ENCODE assay signal across 20 cellular contexts in genomic region chr2:20120569-20121416, GRCh38.
DNase-seq lines count a peak whose midpoint lies in the region; ATAC-seq, FAIRE-seq and TF ChIP-seq lines count a peak whose summit lies in the region.
"Had no signal": no experiment of that assay in that cellular context is flagged by ENCODE, and none has a peak within 500 bp of the region (broad histone marks: within the 10 kb centered on the region; RNA-seq: fewer than 3 reads in every experiment).

No MANE protein-coding gene starts in this region.

- no peaks in the 10 kb centered on the region for H3K36me3 ChIP-seq in HepG2 (replicated peaks in 1 of 2; ENCODE audit: control insufficient read depth in 1 of 2, insufficient read depth in 2 of 2, low read length in 2 of 2)
- H3K36me3 ChIP-seq in SK-N-SH (replicated peaks in 1 of 2; ENCODE audit: control insufficient read depth in 1 of 2, insufficient read depth in 2 of 2, low read length in 1 of 2) = no peaks in the 10 kb centered on the region
- H3K36me3 ChIP-seq: BLaER1, HAP-1 had no signal

- CTCF ChIA-PET in HepG2 (lab: Yijun Ruan, JAX; ENCODE audit: low intra/inter-chr PET ratio, low total read pairs) = no interaction called here
- CTCF ChIA-PET in SK-N-SH (lab: Yijun Ruan, JAX) = interaction anchor here (0.6 to 2.9 kb wide), 7 partner anchors 14 to 165 kb away, joined by 3 to 13 read pairs (median 3); partner anchors contain the start of gene SDC1

- H3K9ac ChIP-seq in HepG2 (ENCODE audit: insufficient read depth, low read depth, low read length) (no peak overlapping the region), SK-N-SH (no peak overlapping the region)
- H3K9ac ChIP-seq: BLaER1, GM23248 had no signal

- H3K4me3 ChIP-seq in HepG2 (replicated peaks in 1 of 3; ENCODE audit: insufficient read depth in 1 of 3, low read depth in 2 of 3, low read length in 3 of 3) (no peak overlapping the region), SK-N-SH (ENCODE audit: low read depth in 2 of 2, low read length in 1 of 2) (no peak overlapping the region)
- H3K4me3 ChIP-seq: BLaER1, GM23248, HAP-1 had no signal

- no peaks in the 10 kb centered on the region for H3K9me2 ChIP-seq in SK-N-SH

- TF ChIP-seq RAD21 in HepG2 (CRISPR knock-in tag; IDR thresholded peaks at IDR 0.05) (no peak), SK-N-SH (IDR thresholded peaks at IDR 0.05; ENCODE audit: low read length) (no peak)

- no peak overlapping the region for H2AFZ ChIP-seq in HepG2 (ENCODE audit: low read length)
- no peak overlapping the region for H2AFZ ChIP-seq in SK-N-SH (ENCODE audit: low read depth)
- H2AFZ ChIP-seq: GM23248 had no signal

- no peaks in the 10 kb centered on the region for H3F3A ChIP-seq in SK-N-SH (replicated peaks; ENCODE audit: insufficient read depth)

- H3K27me3 ChIP-seq in HepG2 (ENCODE audit: control insufficient read depth in 1 of 2, insufficient read depth in 2 of 2, low read length in 2 of 2) (peaks cover 1 to 19% of the 10 kb centered on the region in 2 experiments; a peak in 3 of 5 replicates), SK-N-SH (ENCODE audit: insufficient read depth) (no peaks in the 10 kb centered on the region)
- H3K27me3 ChIP-seq: BLaER1 had no signal

- TF ChIP-seq EP300 in HepG2 (IDR thresholded peaks at IDR 0.05; ENCODE audit: low read depth in 2 of 2, low read length in 2 of 2) = no peak
- no peak for TF ChIP-seq EP300 in HepG2 (CRISPR knock-in tag; IDR thresholded peaks at IDR 0.05; ENCODE audit: borderline replicate concordance)
- TF ChIP-seq EP300 in SK-N-SH (IDR thresholded peaks at IDR 0.05; ENCODE audit: borderline replicate concordance in 1 of 2, low read depth in 1 of 2, low read length in 1 of 2) = no peak

- no peaks in the 10 kb centered on the region for H3K9me3 Mint-ChIP-seq in stimulated activated effector memory CD8-positive, alpha-beta T cell treated with anti-CD3 and anti-CD28 coated beads, Interleukin-12 subunit alpha, Interleukin-12 subunit beta, amount 100 ng/mL, for 72 hours
- no peaks in the 10 kb centered on the region for H3K9me3 Mint-ChIP-seq in activated naive CD8-positive, alpha-beta T cell treated with anti-CD3 and anti-CD28 coated beads, Interleukin-2, amount 50 U/mL, for 24 hours
- H3K9me3 Mint-ChIP-seq: CD8-positive, alpha-beta T cell had no signal

- intact Hi-C loops in HepG2 (cut with micrococcal nuclease; ENCODE audit: unreplicated experiment) = no loop called here
- intact Hi-C loops in posterior vena cava (cut with DNase I) = no loop called here

- WGBS in HepG2 (ENCODE audit: low lambda C conversion rate) = 60% methylated on average over 10 of the region's 10 CpGs
- 84% methylated on average over 10 of the region's 10 CpGs for WGBS in SK-N-SH (ENCODE audit: low lambda C conversion rate)

- no peak overlapping the region for H3K27ac Mint-ChIP-seq in stimulated activated effector memory CD8-positive, alpha-beta T cell treated with anti-CD3 and anti-CD28 coated beads, Interleukin-12 subunit alpha, Interleukin-12 subunit beta, amount 100 ng/mL, for 72 hours
- H3K27ac Mint-ChIP-seq in activated naive CD8-positive, alpha-beta T cell treated with anti-CD3 and anti-CD28 coated beads, Interleukin-2, amount 50 U/mL, for 24 hours = no peak overlapping the region
- H3K27ac Mint-ChIP-seq: CD8-positive, alpha-beta T cell; IgD-negative memory B cell had no signal

- H3K27me3 Mint-ChIP-seq in activated naive CD8-positive, alpha-beta T cell treated with anti-CD3 and anti-CD28 coated beads, Interleukin-2, amount 50 U/mL, for 24 hours = peaks cover 3% of the 10 kb centered on the region

- TF ChIP-seq POLR2A in HepG2 (IDR thresholded peaks at IDR 0.05; ENCODE audit: insufficient read depth in 1 of 2, low read depth in 2 of 2, low read length in 2 of 2) = no peak

- FAIRE-seq in HepG2 (lab: Jason Lieb, UNC) = no peak
- FAIRE-seq: G401.6, GM12892, GM18507, HTR-8/SVneo had no signal

- H3K4me1 Mint-ChIP-seq in stimulated activated effector memory CD8-positive, alpha-beta T cell treated with anti-CD3 and anti-CD28 coated beads, Interleukin-12 subunit alpha, Interleukin-12 subunit beta, amount 100 ng/mL, for 72 hours = no peaks in the 10 kb centered on the region
- H3K4me1 Mint-ChIP-seq in activated naive CD8-positive, alpha-beta T cell treated with anti-CD3 and anti-CD28 coated beads, Interleukin-2, amount 50 U/mL, for 24 hours = no peaks in the 10 kb centered on the region
- H3K4me1 Mint-ChIP-seq: IgD-negative memory B cell had no signal

- no peaks in the 10 kb centered on the region for H3K9me3 ChIP-seq in HepG2 (ENCODE audit: low read length)
- H3K9me3 ChIP-seq in SK-N-SH = no peaks in the 10 kb centered on the region
- H3K9me3 ChIP-seq: BLaER1, HAP-1 had no signal

- no peak for ATAC-seq in HepG2
- no peak for ATAC-seq in stimulated activated effector memory CD8-positive, alpha-beta T cell treated with anti-CD3 and anti-CD28 coated beads, Interleukin-12 subunit alpha, Interleukin-12 subunit beta, amount 100 ng/mL, for 72 hours
- ATAC-seq in activated naive CD8-positive, alpha-beta T cell treated with anti-CD3 and anti-CD28 coated beads, Interleukin-2, amount 50 U/mL, for 24 hours = no peak
- ATAC-seq in GM18519 (IDR thresholded peaks at IDR 0.05; ENCODE audit: low FRiP score, unreplicated experiment) = no peak
- ATAC-seq: CD8-positive, alpha-beta T cell had no signal

- H3K4me3 Mint-ChIP-seq in stimulated activated effector memory CD8-positive, alpha-beta T cell treated with anti-CD3 and anti-CD28 coated beads, Interleukin-12 subunit alpha, Interleukin-12 subunit beta, amount 100 ng/mL, for 72 hours = no peak overlapping the region
- H3K4me3 Mint-ChIP-seq in activated naive CD8-positive, alpha-beta T cell treated with anti-CD3 and anti-CD28 coated beads, Interleukin-2, amount 50 U/mL, for 24 hours = no peak overlapping the region
- H3K4me3 Mint-ChIP-seq: CD8-positive, alpha-beta T cell; IgD-negative memory B cell had no signal

- H3K36me3 Mint-ChIP-seq in stimulated activated effector memory CD8-positive, alpha-beta T cell treated with anti-CD3 and anti-CD28 coated beads, Interleukin-12 subunit alpha, Interleukin-12 subunit beta, amount 100 ng/mL, for 72 hours = no peaks in the 10 kb centered on the region
- H3K36me3 Mint-ChIP-seq in activated naive CD8-positive, alpha-beta T cell treated with anti-CD3 and anti-CD28 coated beads, Interleukin-2, amount 50 U/mL, for 24 hours (ENCODE audit: low read depth) = no peaks in the 10 kb centered on the region
- H3K36me3 Mint-ChIP-seq: CD8-positive, alpha-beta T cell; IgD-negative memory B cell had no signal

- in situ Hi-C loops in HepG2 (cut with HindIII; ENCODE audit: extremely low pct_ligation_motif_present, low pct_unique_long_range_greater_than_20kb) = no loop called here

- DNase-seq in HepG2 (ENCODE audit: low spot score) = no peak
- DNase-seq in posterior vena cava (ENCODE audit: low spot score) = peak; percentile 5
- DNase-seq in SK-N-SH = no peak
- DNase-seq in stimulated activated effector memory CD8-positive, alpha-beta T cell treated with anti-CD3 and anti-CD28 coated beads, Interleukin-12 subunit alpha, Interleukin-12 subunit beta, amount 100 ng/mL, for 72 hours (ENCODE audit: low spot score in 2 of 2) = no peak
- DNase-seq in activated naive CD8-positive, alpha-beta T cell treated with anti-CD3 and anti-CD28 coated beads, Interleukin-2, amount 50 U/mL, for 24 hours = no peak
- DNase-seq: 8988T; Calu3; CD8-positive, alpha-beta T cell; GM23248; KG1 had no signal

- H3K79me2 ChIP-seq in HepG2 (ENCODE audit: insufficient read depth, low read length) (no peaks in the 10 kb centered on the region), SK-N-SH (ENCODE audit: insufficient read depth) (no peaks in the 10 kb centered on the region)

- TF ChIP-seq CTCF in C4-2B (conservative IDR thresholded peaks at IDR 0.05) (no peak), VCaP (conservative IDR thresholded peaks at IDR 0.05) (no peak), HepG2 (CRISPR knock-in tag; IDR thresholded peaks at IDR 0.05) (no peak), SK-N-SH (IDR thresholded peaks at IDR 0.05) (no peak)

- POLR2A ChIA-PET in HepG2 (lab: Yijun Ruan, JAX) (interaction anchor here (0.6 kb wide), 1 partner anchor 133 kb away, joined by 4 read pairs; no protein-coding TSS in a partner anchor), SK-N-SH (lab: Yijun Ruan, JAX) (no interaction called here)

- no peak overlapping the region for H3K4me2 ChIP-seq in HepG2 (ENCODE audit: low read depth, low read length)
- no peak overlapping the region for H3K4me2 ChIP-seq in SK-N-SH
- H3K4me2 ChIP-seq: BLaER1 had no signal

- BruUV-seq in HepG2 (replicated peaks; lab: Mats Ljungman, UMichigan) = no TSS peak

- H4K20me1 ChIP-seq in HepG2 (ENCODE audit: insufficient read depth, low read length) (no peaks in the 10 kb centered on the region), SK-N-SH (ENCODE audit: insufficient read depth) (no peaks in the 10 kb centered on the region)
- H4K20me1 ChIP-seq: BLaER1 had no signal

- peak overlapping the region; percentile 42; the same call in 1 of the 2 replicates for H3K27ac ChIP-seq in C4-2B
- peak overlapping the region; percentile 95 for H3K27ac ChIP-seq in VCaP
- no peak overlapping the region for H3K27ac ChIP-seq in HepG2 (ENCODE audit: extremely low read length, insufficient read depth, low read length)
- no peak overlapping the region for H3K27ac ChIP-seq in SK-N-SH (ENCODE audit: low read depth in 2 of 2, low read length in 1 of 2)
- H3K27ac ChIP-seq: BLaER1, GM23248 had no signal

- H3K4me1 ChIP-seq in HepG2 (ENCODE audit: insufficient read depth, low read length) (peaks cover 27% of the 10 kb centered on the region), SK-N-SH (ENCODE audit: control insufficient read depth in 1 of 2, insufficient read depth in 2 of 2, low read depth in 1 of 2, low read length in 1 of 2) (no peaks in the 10 kb centered on the region)
- H3K4me1 ChIP-seq: HAP-1 had no signal

TF ChIP-seq in HepG2, 621 proteins besides CTCF, POLR2A, EP300 and RAD21:
- TF ChIP-seq HNRNPK (IDR thresholded peaks at IDR 0.05; ENCODE audit: low read depth, low read length, poor library complexity, severe bottlenecking) (peak; percentile 96), PCBP1 (IDR thresholded peaks at IDR 0.05; ENCODE audit: borderline replicate concordance, low read depth, low read length) (0 out of 2 replicates have a peak, but pooled peaks have one; percentile 40), ZNF33A (CRISPR knock-in tag; IDR thresholded peaks at IDR 0.05; ENCODE audit: borderline replicate concordance) (no peak), ZNF460 (CRISPR knock-in tag; IDR thresholded peaks at IDR 0.05; ENCODE audit: borderline replicate concordance) (no peak)

TF ChIP-seq in SK-N-SH, 30 proteins besides CTCF, POLR2A, EP300 and RAD21 (continues in another document):
- TF ChIP-seq JUND (IDR thresholded peaks at IDR 0.05) (no peak), FOSL2 (IDR thresholded peaks at IDR 0.05; ENCODE audit: borderline replicate concordance, low read depth) (no peak), RFX5 (IDR thresholded peaks at IDR 0.05; ENCODE audit: low read length) (no peak), YY1 (IDR thresholded peaks at IDR 0.05; ENCODE audit: low read depth) (no peak), ELF1 (IDR thresholded peaks at IDR 0.05) (no peak), CHD2 (IDR thresholded peaks at IDR 0.05; ENCODE audit: low read length, partially characterized antibody) (no peak)

Comparison
In these comparisons a context has a peak if more than half of its experiments do, and no peak if none do; other contexts are left out.
1. H3K27ac ChIP-seq: peak in C4-2B (single experiment) and VCaP (single experiment); none in HepG2 (single experiment) and SK-N-SH (0 of 2).